22 cellular contexts compared by ENCODE assay signal in genomic region chr14:65431951-65432350, GRCh38. TPM values are rescaled to one million over a fixed set of nuclear protein-coding genes. Genes with fewer than 3 reads are reported as not detected.
DNase-seq lines count a peak whose midpoint lies in the region; ATAC-seq and TF ChIP-seq lines count a peak whose summit lies in the region.
"Had no signal": no experiment of that assay in that cellular context is flagged by ENCODE, and none has a peak within 500 bp of the region (broad histone marks: within the 10 kb centered on the region; RNA-seq: fewer than 3 reads in every experiment).

No MANE protein-coding gene starts in this region.

- no peaks in the 10 kb centered on the region for H3K79me1 ChIP-seq in neuronal stem cell (ENCODE audit: low read depth, low read length)

- 0 out of 2 replicates have a peak, but pooled peaks cover 3% of the 10 kb centered on the region for H3K9me3 ChIP-seq in Caco-2
- H3K9me3 ChIP-seq in osteoblast (ENCODE audit: low read depth, low read length): no peaks in the 10 kb centered on the region
- peaks cover 2 to 4% of the 10 kb centered on the region in 2 donors for H3K9me3 ChIP-seq in neuronal stem cell (replicated peaks in 1 of 2; ENCODE audit: control insufficient read depth in 2 of 2, insufficient read depth in 1 of 2, low read depth in 1 of 2, low read length in 2 of 2)
- H3K9me3 ChIP-seq: Peyer's patch, SJCRH30 had no signal

- H3K4me1 Mint-ChIP-seq in Caco-2 (ENCODE audit: low read depth, unreplicated experiment): peaks cover 29% of the 10 kb centered on the region

- H3K4me3 Mint-ChIP-seq in Caco-2 (ENCODE audit: unreplicated experiment): no peak overlapping the region
- H3K4me3 Mint-ChIP-seq: activated naive CD8-positive, alpha-beta T cell treated with anti-CD3 and anti-CD28 coated beads, Interleukin-2, amount 50 U/mL, for 24 hours; nephron had no signal

- no peak overlapping the region for H4K8ac ChIP-seq in neuronal stem cell (ENCODE audit: low read depth, low read length)

- H3K4me1 ChIP-seq in Caco-2 (peaks cover 10% of the 10 kb centered on the region; the same call in 1 of the 2 replicates), osteoblast (ENCODE audit: insufficient read depth, low read length) (peaks cover 24% of the 10 kb centered on the region), neuronal stem cell (ENCODE audit: control insufficient read depth in 2 of 2, insufficient read depth in 1 of 2, low read depth in 1 of 2, low read length in 2 of 2) (no peaks in the 10 kb centered on the region)
- H3K4me1 ChIP-seq: Peyer's patch, SJCRH30 had no signal

- peak overlapping the region; percentile 7 for H3K27ac Mint-ChIP-seq in Caco-2 (ENCODE audit: unreplicated experiment)
- H3K27ac Mint-ChIP-seq: activated naive CD8-positive, alpha-beta T cell treated with anti-CD3 and anti-CD28 coated beads, Interleukin-2, amount 50 U/mL, for 24 hours; nephron had no signal

- H4K91ac ChIP-seq in neuronal stem cell (ENCODE audit: low read depth, low read length, poor library complexity): no peak overlapping the region

- H3K9ac ChIP-seq in neuronal stem cell (ENCODE audit: low read depth, low read length, poor library complexity): no peak overlapping the region

- H3K36me3 Mint-ChIP-seq in Caco-2 (ENCODE audit: insufficient read depth, unreplicated experiment): peaks cover 6% of the 10 kb centered on the region

- H3K79me2 ChIP-seq in osteoblast (ENCODE audit: insufficient read depth, low read length): peaks cover 57% of the 10 kb centered on the region

- POLR2A ChIA-PET in Caco-2 (lab: Charles Lee): no interaction called here

- H2AK5ac ChIP-seq in neuronal stem cell (ENCODE audit: low read depth, low read length): no peak overlapping the region

- no peak for DNase-seq in Caco-2
- DNase-seq in choroid plexus epithelial cell (ENCODE audit: low read depth): peak; percentile 85
- DNase-seq in osteoblast (ENCODE audit: insufficient read length, low spot score, missing footprints): peak; percentile 9
- no peak for DNase-seq in NCI-H187 (lab: John Stamatoyannopoulos, UW)
- DNase-seq in retina: no peak
- no peak for DNase-seq in neuronal stem cell (ENCODE audit: low spot score)
- DNase-seq: activated CD8-positive, alpha-beta memory T cell treated with anti-CD3 and anti-CD28 coated beads, Interleukin-2, amount 50 U/mL, for 4 hours; activated effector memory CD4-positive, alpha-beta T cell treated with anti-CD3 and anti-CD28 coated beads, Interleukin-2, amount 50 U/mL, for 16 hours; activated naive CD8-positive, alpha-beta T cell treated with anti-CD3 and anti-CD28 coated beads, Interleukin-2, amount 50 U/mL, for 24 hours; CD8-positive, alpha-beta memory T cell; DMS53; heart left ventricle; NCI-H510A treated with DMSO at 0.1 percent for 48 hours; NK-92 treated with Interleukin-12 subunit alpha and Interleukin-12 subunit beta, amount 100 ng/mL, for 24 hours; Peyer's patch; SJCRH30; WERI-Rb-1 had no signal

- no peak overlapping the region for H2BK120ac ChIP-seq in neuronal stem cell (ENCODE audit: low read depth, low read length)

- H3K4me3 ChIP-seq in Caco-2 (ENCODE audit: low read depth, low read length) (no peak overlapping the region), choroid plexus epithelial cell (ENCODE audit: low read depth, low read length) (no peak overlapping the region), osteoblast (ENCODE audit: insufficient read depth, low read length) (no peak overlapping the region), neuronal stem cell (ENCODE audit: low read length in 2 of 2) (no peak overlapping the region)
- H3K4me3 ChIP-seq: heart left ventricle, Peyer's patch, SJCRH30 had no signal

- H4K20me1 ChIP-seq in osteoblast (ENCODE audit: insufficient read depth, low read length): no peaks in the 10 kb centered on the region

- no peak overlapping the region for H3K18ac ChIP-seq in neuronal stem cell (ENCODE audit: low read length)

- H3K27ac ChIP-seq in VCaP: peak overlapping the region; percentile 20; the same call in 1 of the 2 replicates
- peak overlapping the region; percentile 40 for H3K27ac ChIP-seq in osteoblast (ENCODE audit: low read depth, low read length)
- no peak overlapping the region for H3K27ac ChIP-seq in neuronal stem cell (replicated peaks; ENCODE audit: low read length)
- H3K27ac ChIP-seq: heart left ventricle, Peyer's patch, SJCRH30, WERI-Rb-1 had no signal

- no peak for ATAC-seq in GM21381 (IDR thresholded peaks at IDR 0.05; ENCODE audit: unreplicated experiment)
- ATAC-seq: activated naive CD8-positive, alpha-beta T cell treated with anti-CD3 and anti-CD28 coated beads, Interleukin-2, amount 50 U/mL, for 24 hours; heart left ventricle; left lobe of liver; sciatic nerve had no signal

- no peaks in the 10 kb centered on the region for H3K9me3 Mint-ChIP-seq in Caco-2 (ENCODE audit: unreplicated experiment)
- H3K9me3 Mint-ChIP-seq: activated naive CD8-positive, alpha-beta T cell treated with anti-CD3 and anti-CD28 coated beads, Interleukin-2, amount 50 U/mL, for 24 hours; CD8-positive, alpha-beta memory T cell had no signal

- H3K36me3 ChIP-seq in Caco-2 (ENCODE audit: control insufficient read depth, insufficient read depth, low read length) (no peaks in the 10 kb centered on the region; the same call in 1 of the 2 replicates), osteoblast (ENCODE audit: insufficient read depth, low read length) (no peaks in the 10 kb centered on the region), neuronal stem cell (replicated peaks in 1 of 2; ENCODE audit: control insufficient read depth in 2 of 2, insufficient read depth in 2 of 2, low read length in 2 of 2) (peaks cover 0 to 2% of the 10 kb centered on the region in 2 donors)
- H3K36me3 ChIP-seq: Peyer's patch, SJCRH30, WERI-Rb-1 had no signal

- H3K4me2 ChIP-seq in osteoblast (ENCODE audit: insufficient read depth, low read length) (peak overlapping the region; percentile 49), neuronal stem cell (ENCODE audit: insufficient read depth, low read length, poor library complexity, severe bottlenecking) (no peak overlapping the region)

- H2BK12ac ChIP-seq in neuronal stem cell (ENCODE audit: low read length): no peak overlapping the region

- H3K4ac ChIP-seq in neuronal stem cell (ENCODE audit: low read length): no peak overlapping the region

- H3K14ac ChIP-seq in neuronal stem cell (ENCODE audit: low read length): no peak overlapping the region

- intact Hi-C loops in Caco-2 (cut with micrococcal nuclease; ENCODE audit: unreplicated experiment): no loop called here

- no peaks in the 10 kb centered on the region for H3K27me3 ChIP-seq in Caco-2 (replicated peaks; ENCODE audit: control insufficient read depth, insufficient read depth, low read length)
- no peaks in the 10 kb centered on the region for H3K27me3 ChIP-seq in osteoblast (ENCODE audit: insufficient read depth, low read length)
- no peaks in the 10 kb centered on the region for H3K27me3 ChIP-seq in neuronal stem cell (ENCODE audit: control insufficient read depth in 3 of 3, insufficient read depth in 3 of 3, low read depth in 1 of 3, low read length in 3 of 3)
- H3K27me3 ChIP-seq: heart left ventricle, Peyer's patch, SJCRH30 had no signal

- H2BK5ac ChIP-seq in neuronal stem cell (ENCODE audit: low read length): no peak overlapping the region

- H3K23ac ChIP-seq in neuronal stem cell (ENCODE audit: low read depth, low read length, poor library complexity): no peak overlapping the region

- no peak overlapping the region for H2BK15ac ChIP-seq in neuronal stem cell (ENCODE audit: low read length)

- TF ChIP-seq CTCF in Caco-2 (IDR thresholded peaks at IDR 0.05; ENCODE audit: insufficient read depth in 1 of 2, low read depth in 1 of 2, low read length in 1 of 2, severe bottlenecking in 1 of 2, unreplicated experiment in 1 of 2) (no peak), VCaP (conservative IDR thresholded peaks at IDR 0.05) (no peak), choroid plexus epithelial cell (conservative IDR thresholded peaks at IDR 0.05; ENCODE audit: low read depth, low read length) (no peak), osteoblast (IDR thresholded peaks at IDR 0.05; ENCODE audit: extremely low read depth, low read depth, low read length) (no peak)

- no TSS peak for BruUV-seq in Caco-2 (replicated peaks; lab: Mats Ljungman, UMichigan)

- no peaks in the 10 kb centered on the region for H3K27me3 Mint-ChIP-seq in Caco-2 (ENCODE audit: insufficient read depth, unreplicated experiment)
- H3K27me3 Mint-ChIP-seq: activated naive CD8-positive, alpha-beta T cell treated with anti-CD3 and anti-CD28 coated beads, Interleukin-2, amount 50 U/mL, for 24 hours; CD8-positive, alpha-beta memory T cell had no signal

- CTCF ChIA-PET in Caco-2 (lab: Charles Lee): no interaction called here

- H2AFZ ChIP-seq in osteoblast (ENCODE audit: low read length) (no peak overlapping the region), neuronal stem cell (ENCODE audit: low read length) (no peak overlapping the region)

- WGBS in neuronal stem cell (ENCODE audit: extremely low coverage in 2 of 2, insufficient read length in 2 of 2, insufficient replicate concordance in 1 of 2), 2 donors: no CpG with 5 or more reads among the region's 1 CpG

RNA-seq across cellular contexts. Expression of gene FUT8, which starts 19.4 kb away (rescaled TPM):
- total RNA-seq in Caco-2 (2022) (63.0 and 67.1 TPM in 2 replicates), osteoblast (124 and 133 TPM in 2 replicates)
- 52.4 TPM for polyA plus RNA-seq in neuronal stem cell (2013, experiment 1 of 2)
- 53.4 TPM for polyA plus RNA-seq in neuronal stem cell (2013, experiment 2 of 2)

Comparison
In these comparisons a context has a peak if more than half of its experiments do, and no peak if none do; other contexts are left out.
1. DNase-seq: peak in choroid plexus epithelial cell (single experiment) and osteoblast (single experiment); none in Caco-2 (0 of 2), NCI-H187 (0 of 2), retina (single experiment) and neuronal stem cell (single experiment).